ENCODE assay signal across 8 cellular contexts in genomic region chr5:74641014-74641777, GRCh38. TPM values are rescaled to one million over a fixed set of nuclear protein-coding genes. Genes with fewer than 3 reads are reported as not detected.
DNase-seq lines count a peak whose midpoint lies in the region; ATAC-seq and TF ChIP-seq lines count a peak whose summit lies in the region.

No MANE protein-coding gene starts in this region.

- POLR2A ChIA-PET in GM10248 (lab: Yijun Ruan, JAX) = no interaction called here
- POLR2A ChIA-PET in HEK293 (lab: Yijun Ruan, JAX) = interaction anchor here (0.6 to 2.3 kb wide), 64 partner anchors 8 to 1050 kb away, joined by 3 to 29 read pairs (median 4); partner anchors contain the start of gene HEXB
- POLR2A ChIA-PET in WTC11 (lab: Charles Lee) = interaction anchor here (0.5 to 1.7 kb wide), 9 partner anchors 10 to 1686 kb away, joined by 3 to 8 read pairs (median 4); no protein-coding TSS in a partner anchor

- TF ChIP-seq CTCF in GM10248 (IDR thresholded peaks at IDR 0.05; ENCODE audit: control extremely low read depth, extremely low read depth, low read depth, missing control alignments) = no peak
- TF ChIP-seq CTCF in HEK293 (tag by site-specific recombination; IDR thresholded peaks at IDR 0.05) = no peak
- TF ChIP-seq CTCF in WTC11 (IDR thresholded peaks at IDR 0.05) = no peak

- H3K27me3 Mint-ChIP-seq in WTC11 (ENCODE audit: low read depth) (peaks cover 34% of the 10 kb centered on the region), memory B cell (no peaks in the 10 kb centered on the region)
- peaks cover 17 to 20% of the 10 kb centered on the region in 2 donors for H3K27me3 Mint-ChIP-seq in stimulated activated naive B cell treated with anti-CD40 and anti-IgM and Interleukin-4, amounts not matched to agents 10 μg/mL and 1 μg/mL and 100 μg/mL, for 72 hours

- H3K4me3 Mint-ChIP-seq in WTC11 (peak overlapping the region; percentile 87), memory B cell (peak overlapping the region; percentile 97)
- H3K4me3 Mint-ChIP-seq in stimulated activated naive B cell treated with anti-CD40 and anti-IgM and Interleukin-4, amounts not matched to agents 10 μg/mL and 1 μg/mL and 100 μg/mL, for 72 hours = peak overlapping the region; percentile 90 to 92

- peak; percentile 35 for DNase-seq in GM10248 (ENCODE audit: extremely low spot score)
- DNase-seq in MV-4-11 (lab: John Stamatoyannopoulos, UW) = peak; percentile 65
- DNase-seq in WTC11 (ENCODE audit: low spot score) = peak; percentile 71
- peak in 1 of 2 donors; percentile 55 for DNase-seq in memory B cell (ENCODE audit: low spot score in 2 of 2)
- peak; percentile 29 for DNase-seq in stimulated activated naive B cell treated with anti-CD40 and anti-IgM and Interleukin-4, amounts not matched to agents 10 μg/mL and 1 μg/mL and 100 μg/mL, for 72 hours
- no peak for DNase-seq in NCI-H2196 (lab: John Stamatoyannopoulos, UW; ENCODE audit: unreplicated experiment)

- H3K4me3 ChIP-seq in HEK293 (ENCODE audit: low read depth, low read length) = peak overlapping the region; percentile 92
- H3K4me3 ChIP-seq in endocrine pancreas (ENCODE audit: control insufficient read depth, insufficient read depth, low read length) = peak overlapping the region; percentile 55

- H3K36me3 Mint-ChIP-seq in WTC11 (no peaks in the 10 kb centered on the region; the same call in 1 of the 2 replicates), memory B cell (no peaks in the 10 kb centered on the region)
- no peaks in the 10 kb centered on the region for H3K36me3 Mint-ChIP-seq in stimulated activated naive B cell treated with anti-CD40 and anti-IgM and Interleukin-4, amounts not matched to agents 10 μg/mL and 1 μg/mL and 100 μg/mL, for 72 hours

- H3K27ac Mint-ChIP-seq in WTC11 = peak overlapping the region; percentile 64; the same call in 1 of the 2 replicates
- H3K27ac Mint-ChIP-seq in memory B cell = no peak overlapping the region
- peak overlapping the region; percentile 9 for H3K27ac Mint-ChIP-seq in stimulated activated naive B cell treated with anti-CD40 and anti-IgM and Interleukin-4, amounts not matched to agents 10 μg/mL and 1 μg/mL and 100 μg/mL, for 72 hours

- H3K9me3 ChIP-seq in HEK293 (ENCODE audit: control insufficient read depth, insufficient read depth, low read depth, low read length) (no peaks in the 10 kb centered on the region), endocrine pancreas (ENCODE audit: control insufficient read depth, low read length) (no peaks in the 10 kb centered on the region)

- ATAC-seq in WTC11 (peak; percentile 25), memory B cell (ENCODE audit: low read depth) (peak; percentile 18)
- ATAC-seq in stimulated activated naive B cell treated with anti-CD40 and anti-IgM and Interleukin-4, amounts not matched to agents 10 μg/mL and 1 μg/mL and 100 μg/mL, for 72 hours (replicated peaks) = peak; percentile 27 to 28

- CTCF ChIA-PET in GM10248 (lab: Yijun Ruan, JAX) = interaction anchor here (0.7 to 5.4 kb wide), 12 partner anchors 8 to 739 kb away, joined by 3 to 45 read pairs (median 4); no protein-coding TSS in a partner anchor
- CTCF ChIA-PET in HEK293 (lab: Yijun Ruan, JAX) = interaction anchor here (0.6 to 2.8 kb wide), 16 partner anchors 9 to 629 kb away, joined by 3 to 14 read pairs (median 3); no protein-coding TSS in a partner anchor
- CTCF ChIA-PET in WTC11 (lab: Charles Lee) = interaction anchor here (0.6 to 3.8 kb wide), 25 partner anchors 8 to 657 kb away, joined by 3 to 22 read pairs (median 4); no protein-coding TSS in a partner anchor

- H3K27ac ChIP-seq in HEK293 (ENCODE audit: extremely low read depth, low read depth, low read length) = peak overlapping the region; percentile 98

- H3K36me3 ChIP-seq in HEK293 (ENCODE audit: control insufficient read depth in 2 of 2, insufficient read depth in 1 of 2, low read length in 2 of 2) = peaks cover 0 to under 1% of the 10 kb centered on the region in 2 experiments; a peak in 1 of 3 replicates
- H3K36me3 ChIP-seq in endocrine pancreas (ENCODE audit: control insufficient read depth, insufficient read depth, low read length) = no peaks in the 10 kb centered on the region

- H3K4me1 ChIP-seq in HEK293 (ENCODE audit: control insufficient read depth, insufficient read depth, low read length) (peaks cover 17% of the 10 kb centered on the region), endocrine pancreas (ENCODE audit: control insufficient read depth, insufficient read depth, low read length) (no peaks in the 10 kb centered on the region)

- H3K27me3 ChIP-seq in endocrine pancreas (ENCODE audit: control insufficient read depth, insufficient read depth, low read length) = no peaks in the 10 kb centered on the region

- H3K4me1 Mint-ChIP-seq in WTC11 (peaks cover 38% of the 10 kb centered on the region), memory B cell (peaks cover 27% of the 10 kb centered on the region)
- H3K4me1 Mint-ChIP-seq in stimulated activated naive B cell treated with anti-CD40 and anti-IgM and Interleukin-4, amounts not matched to agents 10 μg/mL and 1 μg/mL and 100 μg/mL, for 72 hours = peaks cover 35 to 39% of the 10 kb centered on the region in 2 donors

- H3K9ac ChIP-seq in endocrine pancreas (ENCODE audit: control insufficient read depth, insufficient read depth, low read length) = peak overlapping the region; percentile 61

- H3K9me3 Mint-ChIP-seq in WTC11 (no peaks in the 10 kb centered on the region), memory B cell (no peaks in the 10 kb centered on the region)
- H3K9me3 Mint-ChIP-seq in stimulated activated naive B cell treated with anti-CD40 and anti-IgM and Interleukin-4, amounts not matched to agents 10 μg/mL and 1 μg/mL and 100 μg/mL, for 72 hours = no peaks in the 10 kb centered on the region

TF ChIP-seq in HEK293, 187 proteins besides CTCF, POLR2A, EP300 and RAD21 (continues in another document):
- no peak for TF ChIP-seq ZNF140 (tag by site-specific recombination; IDR thresholded peaks at IDR 0.05)
- TF ChIP-seq ZNF513 (tag by site-specific recombination; IDR thresholded peaks at IDR 0.05) = no peak; the same call in 1 of the 2 replicates
- TF ChIP-seq ZNF561 (tag by site-specific recombination; IDR thresholded peaks at IDR 0.05; ENCODE audit: borderline replicate concordance) = no peak
- no peak for TF ChIP-seq ZNF18 (tag by site-specific recombination; IDR thresholded peaks at IDR 0.05)
- TF ChIP-seq KLF16 (tag by site-specific recombination; IDR thresholded peaks at IDR 0.05) = no peak
- TF ChIP-seq PRDM1 (tag by site-specific recombination; IDR thresholded peaks at IDR 0.05) = no peak

TF ChIP-seq in WTC11, 78 proteins besides CTCF, POLR2A, EP300 and RAD21:
- peak; percentile 85 for TF ChIP-seq USF1 (CRISPR knock-in tag; IDR thresholded peaks at IDR 0.05)
- 0 out of 2 replicates have a peak, but pooled peaks have one; percentile 16 for TF ChIP-seq NFYB (CRISPR knock-in tag; conservative IDR thresholded peaks at IDR 0.05; ENCODE audit: low read depth)
- TF ChIP-seq GABPB1 (CRISPR knock-in tag; IDR thresholded peaks at IDR 0.05) = peak; percentile 73
- no peak for TF ChIP-seq JUN (CRISPR knock-in tag; IDR thresholded peaks at IDR 0.05)
- TF ChIP-seq NR1H2 (CRISPR knock-in tag; IDR thresholded peaks at IDR 0.05) = no peak
- TF ChIP-seq MAX (CRISPR knock-in tag; IDR thresholded peaks at IDR 0.05) = peak; percentile 60; the same call in 1 of the 2 replicates
- peak; percentile 88 for TF ChIP-seq USF2 (CRISPR knock-in tag; IDR thresholded peaks at IDR 0.05)
- TF ChIP-seq MYBL2 (CRISPR knock-in tag; IDR thresholded peaks at IDR 0.05) = peak; percentile 92

RNA-seq across cellular contexts. Expression of gene ENC1, which starts 0.7 kb away (rescaled TPM):
- 10.7 to 18.3 TPM (median 11.4 TPM) in 3 replicates for total RNA-seq in WTC11 (2021)

RNA-seq across cellular contexts. Expression of gene HEXB, which starts 43.8 kb away (rescaled TPM):
- total RNA-seq in WTC11 (2021) = 60.9 to 67.3 TPM (median 63.8 TPM) in 3 replicates
